In genomic region chr20:62449951-62450815, GRCh38 we compare ENCODE assay signal across 1 cellular context.
TF ChIP-seq lines count a peak whose summit lies in the region.

No MANE protein-coding gene starts in this region.

TF ChIP-seq in HepG2, 621 proteins besides CTCF, POLR2A, EP300 and RAD21:
- TF ChIP-seq U2AF2 (IDR thresholded peaks at IDR 0.05; ENCODE audit: low read depth, low read length) = no peak
- TF ChIP-seq ZFX (CRISPR knock-in tag; IDR thresholded peaks at IDR 0.05; ENCODE audit: low read depth) = peak; percentile 4; the same call in 1 of the 2 replicates
- TF ChIP-seq ZNF142 (CRISPR knock-in tag; IDR thresholded peaks at IDR 0.05) = no peak
- TF ChIP-seq NFAT5 (CRISPR knock-in tag; IDR thresholded peaks at IDR 0.05) = peak; percentile 48; the same call in 1 of the 2 replicates
- TF ChIP-seq HNRNPL (IDR thresholded peaks at IDR 0.05; ENCODE audit: low read depth, low read length) = peak; percentile 74; the same call in 1 of the 2 replicates
- peak; percentile 54; the same call in 1 of the 2 replicates for TF ChIP-seq NFKB2 (CRISPR knock-in tag; IDR thresholded peaks at IDR 0.05; ENCODE audit: borderline replicate concordance)
- 0 out of 2 replicates have a peak, but pooled peaks have one; percentile 31 for TF ChIP-seq FOXO4 (CRISPR knock-in tag; conservative IDR thresholded peaks at IDR 0.05)
- TF ChIP-seq MNT (IDR thresholded peaks at IDR 0.05) = peak; percentile 72
- TF ChIP-seq ZNF746 (CRISPR knock-in tag; IDR thresholded peaks at IDR 0.05) = 0 out of 2 replicates have a peak, but pooled peaks have one; percentile 24
- TF ChIP-seq HNF4A (CRISPR knock-in tag; IDR thresholded peaks at IDR 0.05) = peak; percentile 67
- peak; percentile 79 for TF ChIP-seq XRCC5 (optimal IDR thresholded peaks at IDR 0.05; ENCODE audit: low read length)
- TF ChIP-seq ZNF260 (CRISPR knock-in tag; IDR thresholded peaks at IDR 0.05; ENCODE audit: borderline replicate concordance, low read depth) = no peak
- TF ChIP-seq MTA1 (CRISPR knock-in tag; IDR thresholded peaks at IDR 0.05; ENCODE audit: borderline replicate concordance) = peak; percentile 81; the same call in 1 of the 2 replicates
- TF ChIP-seq ZNF687 (CRISPR knock-in tag; IDR thresholded peaks at IDR 0.05) = peak; percentile 37; the same call in 1 of the 2 replicates
- peak; percentile 80; the same call in 1 of the 2 replicates for TF ChIP-seq ESRRA (CRISPR knock-in tag; IDR thresholded peaks at IDR 0.05; ENCODE audit: low read depth)
- TF ChIP-seq ZNF883 (CRISPR knock-in tag; IDR thresholded peaks at IDR 0.05; ENCODE audit: not compliant biosample characterization) = peak; percentile 45
- TF ChIP-seq MAX (IDR thresholded peaks at IDR 0.05) = peak; percentile 54; the same call in 1 of the 2 replicates
- peak; percentile 70; the same call in 1 of the 2 replicates for TF ChIP-seq MEIS1 (CRISPR knock-in tag; IDR thresholded peaks at IDR 0.05; ENCODE audit: borderline replicate concordance)
- peak; percentile 10 for TF ChIP-seq SRSF1 (optimal IDR thresholded peaks at IDR 0.05; ENCODE audit: low read depth, low read length)
- TF ChIP-seq HNF4G (IDR thresholded peaks at IDR 0.05; ENCODE audit: borderline replicate concordance, low read depth, low read length) = peak; percentile 41; the same call in 1 of the 2 replicates
- no peak for TF ChIP-seq HNF4G (CRISPR knock-in tag; IDR thresholded peaks at IDR 0.05; ENCODE audit: borderline replicate concordance, low read depth)
- no peak for TF ChIP-seq SP140L (CRISPR knock-in tag; IDR thresholded peaks at IDR 0.05; ENCODE audit: borderline replicate concordance)
- peak; percentile 46; the same call in 1 of the 2 replicates for TF ChIP-seq STAG1 (CRISPR knock-in tag; IDR thresholded peaks at IDR 0.05)
- TF ChIP-seq ZNF225 (CRISPR knock-in tag; IDR thresholded peaks at IDR 0.05) = peak; percentile 43; the same call in 1 of the 2 replicates
- TF ChIP-seq AGO2 (optimal IDR thresholded peaks at IDR 0.05; ENCODE audit: low read depth, low read length) = no peak
- TF ChIP-seq ZNF274 (CRISPR knock-in tag; IDR thresholded peaks at IDR 0.05) = 0 out of 2 replicates have a peak, but pooled peaks have one; percentile 27
- TF ChIP-seq HNRNPH1 (optimal IDR thresholded peaks at IDR 0.05; ENCODE audit: low read depth, low read length) = no peak
- TF ChIP-seq MYC (CRISPR knock-in tag; IDR thresholded peaks at IDR 0.05; ENCODE audit: borderline replicate concordance) = peak; percentile 41; the same call in 1 of the 2 replicates
- TF ChIP-seq RXRA (CRISPR knock-in tag; IDR thresholded peaks at IDR 0.05) = peak; percentile 78
- 0 out of 2 replicates have a peak, but pooled peaks have one; percentile 13 for TF ChIP-seq ZNF710 (CRISPR knock-in tag; IDR thresholded peaks at IDR 0.05; ENCODE audit: borderline replicate concordance)
- TF ChIP-seq RXRB (CRISPR knock-in tag; IDR thresholded peaks at IDR 0.05; ENCODE audit: borderline replicate concordance) = 0 out of 2 replicates have a peak, but pooled peaks have one; percentile 19
- no peak for TF ChIP-seq ZNF343 (CRISPR knock-in tag; IDR thresholded peaks at IDR 0.05)
